ENCODE assay signal across 15 cellular contexts in genomic region chr9:127022913-127023665, GRCh38.
DNase-seq lines count a peak whose midpoint lies in the region; ATAC-seq, FAIRE-seq and TF ChIP-seq lines count a peak whose summit lies in the region.
"Had no signal": no experiment of that assay in that cellular context is flagged by ENCODE, and none has a peak within 500 bp of the region (broad histone marks: within the 10 kb centered on the region; RNA-seq: fewer than 3 reads in every experiment).

No MANE protein-coding gene starts in this region.

- peak overlapping the region; percentile 46 for H3K27ac Mint-ChIP-seq in progenitor cell of endocrine pancreas
- H3K27ac Mint-ChIP-seq: activated CD4-positive, alpha-beta memory T cell treated with anti-CD3 and anti-CD28 coated beads for 36 hours; T-cell had no signal

- peaks cover 8% of the 10 kb centered on the region for H3K4me1 Mint-ChIP-seq in progenitor cell of endocrine pancreas (ENCODE audit: low read depth)

- no peaks in the 10 kb centered on the region for H3K27me3 Mint-ChIP-seq in progenitor cell of endocrine pancreas
- H3K27me3 Mint-ChIP-seq: T-cell had no signal

- no peak for TF ChIP-seq CTCF in gastroesophageal sphincter (IDR thresholded peaks at IDR 0.05)
- no peak for TF ChIP-seq CTCF in progenitor cell of endocrine pancreas (IDR thresholded peaks at IDR 0.05; ENCODE audit: unreplicated experiment)

- no peaks in the 10 kb centered on the region for H3K9me3 Mint-ChIP-seq in progenitor cell of endocrine pancreas (ENCODE audit: low read depth)
- H3K9me3 Mint-ChIP-seq: activated CD4-positive, alpha-beta memory T cell treated with anti-CD3 and anti-CD28 coated beads for 36 hours; T-cell had no signal

- no peak overlapping the region for H3K4me3 Mint-ChIP-seq in progenitor cell of endocrine pancreas (ENCODE audit: low read depth)
- H3K4me3 Mint-ChIP-seq: activated CD4-positive, alpha-beta memory T cell treated with anti-CD3 and anti-CD28 coated beads for 36 hours; T-cell had no signal

- intact Hi-C loops in aorta (cut with DNase I) = no loop called here

- peaks cover 5% of the 10 kb centered on the region for H3K36me3 Mint-ChIP-seq in progenitor cell of endocrine pancreas (ENCODE audit: insufficient read depth)
- H3K36me3 Mint-ChIP-seq: activated CD4-positive, alpha-beta memory T cell treated with anti-CD3 and anti-CD28 coated beads for 36 hours had no signal

- H3K4me3 ChIP-seq in adipocyte (ENCODE audit: low read length) = no peak overlapping the region
- no peak overlapping the region for H3K4me3 ChIP-seq in gastroesophageal sphincter
- H3K4me3 ChIP-seq in aorta (ENCODE audit: low read length in 2 of 2) = no peak overlapping the region
- no peak overlapping the region for H3K4me3 ChIP-seq in small intestine (ENCODE audit: low read depth in 1 of 2, low read length in 2 of 2)

- ATAC-seq in gastroesophageal sphincter (peak; percentile 34), aorta (ENCODE audit: low FRiP score) (peak; percentile 49), HG03196 (IDR thresholded peaks at IDR 0.05; ENCODE audit: unreplicated experiment) (no peak)
- ATAC-seq in activated CD4-positive, CD25-positive, alpha-beta regulatory T cell treated with anti-CD3 and anti-CD28 coated beads, Interleukin-2, amount 50 U/mL, for 24 hours = no peak
- ATAC-seq: T-cell had no signal

- H3K9me3 ChIP-seq in adipocyte (ENCODE audit: control insufficient read depth, low read length) (no peaks in the 10 kb centered on the region), gastroesophageal sphincter (no peaks in the 10 kb centered on the region), aorta (ENCODE audit: control insufficient read depth, low read length) (no peaks in the 10 kb centered on the region), small intestine (ENCODE audit: control insufficient read depth, low read depth) (no peaks in the 10 kb centered on the region)

- no peak for TF ChIP-seq EP300 in gastroesophageal sphincter (IDR thresholded peaks at IDR 0.05)

- no peak for TF ChIP-seq POLR2A in gastroesophageal sphincter (IDR thresholded peaks at IDR 0.05)

- FAIRE-seq in small intestine (lab: Jason Lieb, UNC) = no peak
- FAIRE-seq: islet of Langerhans had no signal

- H3K36me3 ChIP-seq in adipocyte (ENCODE audit: control insufficient read depth, insufficient read depth, low read length, severe bottlenecking) (no peaks in the 10 kb centered on the region), gastroesophageal sphincter (no peaks in the 10 kb centered on the region), aorta (ENCODE audit: control insufficient read depth in 1 of 2, insufficient read depth in 2 of 2, low read length in 1 of 2) (no peaks in the 10 kb centered on the region), small intestine (ENCODE audit: control insufficient read depth in 2 of 2, insufficient read depth in 2 of 2, low read length in 2 of 2) (peaks cover 0 to 6% of the 10 kb centered on the region in 2 donors)

- peaks cover 42% of the 10 kb centered on the region for H3K4me1 ChIP-seq in adipocyte (ENCODE audit: control insufficient read depth, insufficient read depth, low read length)
- H3K4me1 ChIP-seq in gastroesophageal sphincter = peaks cover 0 to 29% (median 12%) of the 10 kb centered on the region in 3 donors
- H3K4me1 ChIP-seq in aorta (ENCODE audit: control insufficient read depth in 1 of 2, insufficient read depth in 2 of 2, low read length in 2 of 2) = no peaks in the 10 kb centered on the region
- H3K4me1 ChIP-seq in small intestine (ENCODE audit: control insufficient read depth in 2 of 2, insufficient read depth in 1 of 2, low read depth in 1 of 2, low read length in 1 of 2) = peaks cover 0 to 3% of the 10 kb centered on the region in 2 donors

- no peak overlapping the region for H3K9ac ChIP-seq in adipocyte (ENCODE audit: low read length)

- DNase-seq in adipocyte (ENCODE audit: low read depth) (peak; percentile 5), progenitor cell of endocrine pancreas (ENCODE audit: low spot score, unreplicated experiment) (no peak), aorta (no peak), small intestine (no peak)
- DNase-seq: activated CD4-positive, alpha-beta memory T cell treated with anti-CD3 and anti-CD28 coated beads for 36 hours; activated gamma-delta T cell treated with Interleukin-2 at 50 U/mL for 16 hours; Karpas-422; NCI-H2081; stimulated activated CD4-positive, alpha-beta T cell treated with anti-CD3 and anti-CD28 coated beads, Interleukin-2, amount 100 ng/mL, for 24 hours; stimulated activated naive CD4-positive, alpha-beta T cell; T-cell had no signal

- WGBS in gastroesophageal sphincter (ENCODE audit: low coverage in 1 of 2), 2 donors = 54 to 56% methylated on average over 2 to 3 of the region's 3 CpGs
- whole genome bisulfite sequencing in aorta, 2 donors = 27 to 30% methylated on average over 3 of the region's 3 CpGs
- WGBS in small intestine, 3 donors = 71 to 84% (median 73%) methylated on average over 3 of the region's 3 CpGs

- H3K27ac ChIP-seq in gastroesophageal sphincter = peak overlapping the region in 3 of 4 donors; percentile 68 to 77 (median 72)
- H3K27ac ChIP-seq in aorta (ENCODE audit: low read depth in 1 of 2, low read length in 2 of 2) = no peak overlapping the region
- peak overlapping the region in 1 of 2 donors; percentile 59 for H3K27ac ChIP-seq in small intestine (ENCODE audit: low read depth in 1 of 2, low read length in 1 of 2)

- H3K27me3 ChIP-seq in adipocyte (replicated peaks; ENCODE audit: control insufficient read depth, insufficient read depth, low read length) = no peaks in the 10 kb centered on the region
- H3K27me3 ChIP-seq in gastroesophageal sphincter = no peaks in the 10 kb centered on the region
- H3K27me3 ChIP-seq in aorta (ENCODE audit: control insufficient read depth in 1 of 2, insufficient read depth in 2 of 2, low read length in 1 of 2) = no peaks in the 10 kb centered on the region
- H3K27me3 ChIP-seq in small intestine (ENCODE audit: control insufficient read depth in 2 of 2, insufficient read depth in 2 of 2, low read length in 2 of 2) = no peaks in the 10 kb centered on the region

Comparison
In these comparisons a context has a peak if more than half of its experiments do, and no peak if none do; other contexts are left out.
1. ATAC-seq: peak in gastroesophageal sphincter (single experiment) and aorta (single experiment); none in HG03196 (single experiment) and activated CD4-positive, CD25-positive, alpha-beta regulatory T cell treated with anti-CD3 and anti-CD28 coated beads, Interleukin-2, amount 50 U/mL, for 24 hours (0 of 2).
2. H3K27ac ChIP-seq: peak in gastroesophageal sphincter (3 of 4); none in aorta (0 of 2).